2 cellular contexts compared by ENCODE assay signal in the genomic region with DNA sequence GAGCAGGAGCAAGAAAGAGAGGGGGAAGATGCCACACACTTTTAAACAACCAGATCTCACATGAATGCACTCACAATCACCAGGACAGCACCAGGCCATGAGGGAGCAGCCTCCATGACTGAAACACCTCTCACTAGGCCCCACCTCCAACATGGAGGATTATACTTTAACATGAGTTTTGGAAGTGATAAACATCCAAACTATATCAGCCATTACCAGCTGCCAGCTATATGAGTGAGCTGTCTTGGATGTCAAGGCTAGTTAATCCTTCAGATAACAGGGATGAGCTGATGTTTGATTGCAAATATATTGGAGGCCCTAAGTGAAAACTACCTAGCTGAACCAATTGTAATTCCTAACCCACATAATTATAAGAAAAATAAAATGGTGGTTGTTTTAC.
TF ChIP-seq lines count a peak whose summit lies in the region.

No MANE protein-coding gene starts in this region.

TF ChIP-seq in GM23338, 12 proteins besides CTCF, POLR2A, EP300 and RAD21:
- TF ChIP-seq, protein P1, sequence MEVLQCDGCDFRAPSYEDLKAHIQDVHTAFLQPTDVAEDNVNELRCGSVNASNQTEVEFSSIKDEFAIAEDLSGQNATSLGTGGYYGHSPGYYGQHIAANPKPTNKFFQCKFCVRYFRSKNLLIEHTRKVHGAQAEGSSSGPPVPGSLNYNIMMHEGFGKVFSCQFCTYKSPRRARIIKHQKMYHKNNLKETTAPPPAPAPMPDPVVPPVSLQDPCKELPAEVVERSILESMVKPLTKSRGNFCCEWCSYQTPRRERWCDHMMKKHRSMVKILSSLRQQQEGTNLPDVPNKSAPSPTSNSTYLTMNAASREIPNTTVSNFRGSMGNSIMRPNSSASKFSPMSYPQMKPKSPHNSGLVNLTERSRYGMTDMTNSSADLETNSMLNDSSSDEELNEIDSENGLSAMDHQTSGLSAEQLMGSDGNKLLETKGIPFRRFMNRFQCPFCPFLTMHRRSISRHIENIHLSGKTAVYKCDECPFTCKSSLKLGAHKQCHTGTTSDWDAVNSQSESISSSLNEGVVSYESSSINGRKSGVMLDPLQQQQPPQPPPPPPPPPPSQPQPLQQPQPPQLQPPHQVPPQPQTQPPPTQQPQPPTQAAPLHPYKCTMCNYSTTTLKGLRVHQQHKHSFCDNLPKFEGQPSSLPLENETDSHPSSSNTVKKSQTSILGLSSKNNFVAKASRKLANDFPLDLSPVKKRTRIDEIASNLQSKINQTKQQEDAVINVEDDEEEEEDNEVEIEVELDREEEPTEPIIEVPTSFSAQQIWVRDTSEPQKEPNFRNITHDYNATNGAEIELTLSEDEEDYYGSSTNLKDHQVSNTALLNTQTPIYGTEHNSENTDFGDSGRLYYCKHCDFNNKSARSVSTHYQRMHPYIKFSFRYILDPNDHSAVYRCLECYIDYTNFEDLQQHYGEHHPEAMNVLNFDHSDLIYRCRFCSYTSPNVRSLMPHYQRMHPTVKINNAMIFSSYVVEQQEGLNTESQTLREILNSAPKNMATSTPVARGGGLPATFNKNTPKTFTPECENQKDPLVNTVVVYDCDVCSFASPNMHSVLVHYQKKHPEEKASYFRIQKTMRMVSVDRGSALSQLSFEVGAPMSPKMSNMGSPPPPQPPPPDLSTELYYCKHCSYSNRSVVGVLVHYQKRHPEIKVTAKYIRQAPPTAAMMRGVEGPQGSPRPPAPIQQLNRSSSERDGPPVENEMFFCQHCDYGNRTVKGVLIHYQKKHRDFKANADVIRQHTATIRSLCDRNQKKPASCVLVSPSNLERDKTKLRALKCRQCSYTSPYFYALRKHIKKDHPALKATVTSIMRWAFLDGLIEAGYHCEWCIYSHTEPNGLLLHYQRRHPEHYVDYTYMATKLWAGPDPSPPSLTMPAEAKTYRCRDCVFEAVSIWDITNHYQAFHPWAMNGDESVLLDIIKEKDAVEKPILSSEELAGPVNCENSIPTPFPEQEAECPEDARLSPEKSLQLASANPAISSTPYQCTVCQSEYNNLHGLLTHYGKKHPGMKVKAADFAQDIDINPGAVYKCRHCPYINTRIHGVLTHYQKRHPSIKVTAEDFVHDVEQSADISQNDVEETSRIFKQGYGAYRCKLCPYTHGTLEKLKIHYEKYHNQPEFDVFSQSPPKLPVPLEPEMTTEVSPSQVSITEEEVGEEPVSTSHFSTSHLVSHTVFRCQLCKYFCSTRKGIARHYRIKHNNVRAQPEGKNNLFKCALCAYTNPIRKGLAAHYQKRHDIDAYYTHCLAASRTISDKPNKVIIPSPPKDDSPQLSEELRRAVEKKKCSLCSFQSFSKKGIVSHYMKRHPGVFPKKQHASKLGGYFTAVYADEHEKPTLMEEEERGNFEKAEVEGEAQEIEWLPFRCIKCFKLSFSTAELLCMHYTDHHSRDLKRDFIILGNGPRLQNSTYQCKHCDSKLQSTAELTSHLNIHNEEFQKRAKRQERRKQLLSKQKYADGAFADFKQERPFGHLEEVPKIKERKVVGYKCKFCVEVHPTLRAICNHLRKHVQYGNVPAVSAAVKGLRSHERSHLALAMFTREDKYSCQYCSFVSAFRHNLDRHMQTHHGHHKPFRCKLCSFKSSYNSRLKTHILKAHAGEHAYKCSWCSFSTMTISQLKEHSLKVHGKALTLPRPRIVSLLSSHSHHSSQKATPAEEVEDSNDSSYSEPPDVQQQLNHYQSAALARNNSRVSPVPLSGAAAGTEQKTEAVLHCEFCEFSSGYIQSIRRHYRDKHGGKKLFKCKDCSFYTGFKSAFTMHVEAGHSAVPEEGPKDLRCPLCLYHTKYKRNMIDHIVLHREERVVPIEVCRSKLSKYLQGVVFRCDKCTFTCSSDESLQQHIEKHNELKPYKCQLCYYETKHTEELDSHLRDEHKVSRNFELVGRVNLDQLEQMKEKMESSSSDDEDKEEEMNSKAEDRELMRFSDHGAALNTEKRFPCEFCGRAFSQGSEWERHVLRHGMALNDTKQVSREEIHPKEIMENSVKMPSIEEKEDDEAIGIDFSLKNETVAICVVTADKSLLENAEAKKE (CRISPR knock-in tag; IDR thresholded peaks at IDR 0.05), result no peak
- TF ChIP-seq POLR2AphosphoS5 (IDR thresholded peaks at IDR 0.05; ENCODE audit: low read depth), result no peak
- TF ChIP-seq CREB1 (CRISPR knock-in tag; IDR thresholded peaks at IDR 0.05; ENCODE audit: low read depth), result no peak
- TF ChIP-seq ETS1 (IDR thresholded peaks at IDR 0.05), result no peak

TF ChIP-seq in H1, 55 proteins besides CTCF, POLR2A, EP300 and RAD21:
- TF ChIP-seq JUND (IDR thresholded peaks at IDR 0.05; ENCODE audit: low read length), result no peak
- TF ChIP-seq POU5F1 (IDR thresholded peaks at IDR 0.05; ENCODE audit: low read depth, low read length), result no peak
- TF ChIP-seq POLR2AphosphoS5 (IDR thresholded peaks at IDR 0.05; ENCODE audit: low read depth, low read length), result no peak
- TF ChIP-seq CREB1 (IDR thresholded peaks at IDR 0.05), result no peak
- TF ChIP-seq SP4 (IDR thresholded peaks at IDR 0.05; ENCODE audit: low read length), result no peak
- TF ChIP-seq, protein P2, sequence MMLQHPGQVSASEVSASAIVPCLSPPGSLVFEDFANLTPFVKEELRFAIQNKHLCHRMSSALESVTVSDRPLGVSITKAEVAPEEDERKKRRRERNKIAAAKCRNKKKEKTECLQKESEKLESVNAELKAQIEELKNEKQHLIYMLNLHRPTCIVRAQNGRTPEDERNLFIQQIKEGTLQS (IDR thresholded peaks at IDR 0.05; ENCODE audit: insufficient read depth, low read depth, low read length), result no peak
- no peak for TF ChIP-seq NRF1 (IDR thresholded peaks at IDR 0.05; ENCODE audit: low read depth, low read length)
- TF ChIP-seq KDM1A (IDR thresholded peaks at IDR 0.05; ENCODE audit: borderline replicate concordance, low read length), result no peak
- no peak for TF ChIP-seq GABPA (IDR thresholded peaks at IDR 0.05; ENCODE audit: borderline replicate concordance, insufficient read depth, low read length)
- no peak for TF ChIP-seq SIX5 (IDR thresholded peaks at IDR 0.05; ENCODE audit: low read depth, low read length)
- TF ChIP-seq KDM4A (IDR thresholded peaks at IDR 0.05; ENCODE audit: low read depth, low read length, severe bottlenecking), result no peak
- no peak for TF ChIP-seq TAF1 (IDR thresholded peaks at IDR 0.05; ENCODE audit: low read depth, low read length)
- TF ChIP-seq, protein P3, sequence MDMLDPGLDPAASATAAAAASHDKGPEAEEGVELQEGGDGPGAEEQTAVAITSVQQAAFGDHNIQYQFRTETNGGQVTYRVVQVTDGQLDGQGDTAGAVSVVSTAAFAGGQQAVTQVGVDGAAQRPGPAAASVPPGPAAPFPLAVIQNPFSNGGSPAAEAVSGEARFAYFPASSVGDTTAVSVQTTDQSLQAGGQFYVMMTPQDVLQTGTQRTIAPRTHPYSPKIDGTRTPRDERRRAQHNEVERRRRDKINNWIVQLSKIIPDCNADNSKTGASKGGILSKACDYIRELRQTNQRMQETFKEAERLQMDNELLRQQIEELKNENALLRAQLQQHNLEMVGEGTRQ (IDR thresholded peaks at IDR 0.05; ENCODE audit: low read length), result no peak
- TF ChIP-seq PHF8 (conservative IDR thresholded peaks at IDR 0.05; ENCODE audit: low read depth, low read length), result no peak
- TF ChIP-seq RBBP5 (IDR thresholded peaks at IDR 0.05; ENCODE audit: borderline replicate concordance, low read depth, low read length), result no peak
- TF ChIP-seq HDAC2 (IDR thresholded peaks at IDR 0.05; ENCODE audit: borderline replicate concordance in 1 of 2, low read depth in 2 of 2, low read length in 2 of 2), result no peak
- no peak for TF ChIP-seq ZNF274 (IDR thresholded peaks at IDR 0.05; ENCODE audit: borderline replicate concordance, extremely low read depth, low read length)
- no peak for TF ChIP-seq E2F6 (IDR thresholded peaks at IDR 0.05)
- TF ChIP-seq HDAC6 (IDR thresholded peaks at IDR 0.05; ENCODE audit: low read depth, low read length), result no peak
- TF ChIP-seq TCF12 (IDR thresholded peaks at IDR 0.05; ENCODE audit: low read depth, low read length), result no peak
TF ChIP-seq in H1: peak in this region for 0.
